ENCODE assay signal across 1 cellular context in genomic region chr16:81817296-81817695, GRCh38.
TF ChIP-seq lines count a peak whose summit lies in the region.

No MANE protein-coding gene starts in this region.

TF ChIP-seq in GM12878, 131 proteins besides CTCF, POLR2A, EP300 and RAD21 (continued from another document):
- TF ChIP-seq CEBPZ (IDR thresholded peaks at IDR 0.05; ENCODE audit: low read depth, low read length): no peak
- no peak for TF ChIP-seq ASH2L (IDR thresholded peaks at IDR 0.05; ENCODE audit: borderline replicate concordance, low read depth)
- TF ChIP-seq TCF12 (IDR thresholded peaks at IDR 0.05; ENCODE audit: low read depth, low read length): peak; percentile 81
- 0 out of 2 replicates have a peak, but pooled peaks have one; percentile 23 for TF ChIP-seq MEF2A (IDR thresholded peaks at IDR 0.05; ENCODE audit: insufficient read depth, low read depth, low read length)
- peak; percentile 58 for TF ChIP-seq CREM (IDR thresholded peaks at IDR 0.05; ENCODE audit: low read depth)
- TF ChIP-seq PAX5 (IDR thresholded peaks at IDR 0.05; ENCODE audit: borderline replicate concordance, low read depth, low read length): peak; percentile 36; the same call in 1 of the 2 replicates
- TF ChIP-seq NR2F1 (conservative IDR thresholded peaks at IDR 0.05): no peak
- no peak for TF ChIP-seq CHD1 (IDR thresholded peaks at IDR 0.05; ENCODE audit: low read depth, low read length)
- 0 out of 2 replicates have a peak, but pooled peaks have one; percentile 18 for TF ChIP-seq ZNF24 (IDR thresholded peaks at IDR 0.05)
- 0 out of 2 replicates have a peak, but pooled peaks have one; percentile 5 for TF ChIP-seq SMC3 (IDR thresholded peaks at IDR 0.05; ENCODE audit: borderline replicate concordance, low read length)
- no peak for TF ChIP-seq PBX3 (IDR thresholded peaks at IDR 0.05; ENCODE audit: insufficient replicate concordance, low read depth, low read length)
- TF ChIP-seq TCF3 (IDR thresholded peaks at IDR 0.05; ENCODE audit: borderline replicate concordance, insufficient read depth, low read depth, low read length): peak; percentile 83; the same call in 1 of the 2 replicates
